26 cellular contexts compared by ENCODE assay signal in the genomic region with DNA sequence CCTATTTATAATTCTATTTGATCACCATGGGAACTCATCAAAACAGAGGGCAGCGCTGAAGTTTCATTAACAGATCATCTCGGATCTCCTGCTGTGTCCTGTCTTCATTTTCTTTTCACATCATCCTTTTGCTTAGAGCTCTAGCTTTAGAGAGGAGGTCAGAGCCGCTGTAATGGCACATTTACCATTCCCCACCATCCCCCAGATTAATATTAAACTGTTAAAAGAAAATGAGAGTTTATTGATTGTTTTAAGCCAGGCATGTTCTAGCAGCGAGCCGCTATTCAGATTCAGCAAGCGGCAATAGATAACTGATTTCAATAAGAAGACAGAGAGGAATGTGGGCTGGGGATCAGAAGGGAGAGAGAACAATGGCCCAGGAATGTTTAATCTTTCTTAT.
DNase-seq lines count a peak whose midpoint lies in the region; FAIRE-seq and TF ChIP-seq lines count a peak whose summit lies in the region.
"Had no signal": no experiment of that assay in that cellular context is flagged by ENCODE, and none has a peak within 500 bp of the region (broad histone marks: within the 10 kb centered on the region; RNA-seq: fewer than 3 reads in every experiment).

No MANE protein-coding gene starts in this region.

- H3K27ac ChIP-seq in astrocyte (ENCODE audit: low read depth, low read length) = no peak overlapping the region
- H3K27ac ChIP-seq: body of pancreas, esophagus muscularis mucosa, GM23248 had no signal

- H3K9me3 Mint-ChIP-seq in astrocyte (ENCODE audit: unreplicated experiment) = no peaks in the 10 kb centered on the region

- in situ Hi-C loops in HAP-1 (cut with MboI; ENCODE audit: low sequenced_read_pairs) = no loop called here

- peaks cover 16% of the 10 kb centered on the region for H3K4me1 Mint-ChIP-seq in astrocyte (ENCODE audit: low read depth, unreplicated experiment)

- H3K36me3 Mint-ChIP-seq in astrocyte (ENCODE audit: low read depth, unreplicated experiment) = no peaks in the 10 kb centered on the region
- H3K36me3 Mint-ChIP-seq: activated naive CD8-positive, alpha-beta T cell had no signal

- H4K20me1 ChIP-seq in astrocyte (ENCODE audit: insufficient read depth, low read length) = no peaks in the 10 kb centered on the region

- peak; percentile 40 to 87 for DNase-seq in HAP-1 (ENCODE audit: low spot score in 2 of 2)
- no peak for DNase-seq in astrocyte (ENCODE audit: low read depth)
- DNase-seq in iPS DF 4.7 (ENCODE audit: extremely low read depth, low spot score) = peak; percentile 11
- no peak for DNase-seq in activated naive CD4-positive, alpha-beta T cell (lab: John Stamatoyannopoulos, UW)
- no peak for DNase-seq in NCI-H146 (lab: John Stamatoyannopoulos, UW)
- no peak for DNase-seq in T-helper 2 cell
- DNase-seq in cerebellum (ENCODE audit: low spot score) = no peak
- DNase-seq: ACHN; body of pancreas; effector memory CD8-positive, alpha-beta T cell; GDM1; hippocampal formation; NCI-H1092; NCI-H1930; NCI-H226; SK-N-SH; small intestine; stimulated activated CD4-positive, alpha-beta T cell treated with anti-CD3 and anti-CD28 coated beads, Interleukin-2, amount 100 ng/mL, for 24 hours; substantia nigra had no signal

- peaks cover 3% of the 10 kb centered on the region for H3K27me3 Mint-ChIP-seq in astrocyte (ENCODE audit: low read depth, unreplicated experiment)
- H3K27me3 Mint-ChIP-seq: effector memory CD8-positive, alpha-beta T cell had no signal

- H3K4me3 ChIP-seq in HAP-1 = no peak overlapping the region
- H3K4me3 ChIP-seq in astrocyte (ENCODE audit: insufficient read depth, low read depth, low read length) = no peak overlapping the region
- H3K4me3 ChIP-seq in neuron (ENCODE audit: low read length) = peak overlapping the region; percentile 30
- H3K4me3 ChIP-seq: body of pancreas, esophagus muscularis mucosa, GM23248 had no signal

- H3K4me1 ChIP-seq in HAP-1 (peaks cover 24% of the 10 kb centered on the region), astrocyte (ENCODE audit: insufficient read depth, low read length) (peaks cover 36% of the 10 kb centered on the region), neuron (ENCODE audit: insufficient read depth, low read length) (peaks cover 47% of the 10 kb centered on the region)
- H3K4me1 ChIP-seq: body of pancreas, esophagus muscularis mucosa had no signal

- no peaks in the 10 kb centered on the region for H3K79me2 ChIP-seq in astrocyte (ENCODE audit: insufficient read depth, low read length)

- no peaks in the 10 kb centered on the region for H3K36me3 ChIP-seq in HAP-1 (replicated peaks)
- H3K36me3 ChIP-seq in astrocyte (ENCODE audit: insufficient read depth, low read length) = no peaks in the 10 kb centered on the region
- no peaks in the 10 kb centered on the region for H3K36me3 ChIP-seq in neuron (ENCODE audit: insufficient read depth, low read length)
- H3K36me3 ChIP-seq: esophagus muscularis mucosa had no signal

- no peaks in the 10 kb centered on the region for H3K9me3 ChIP-seq in HAP-1
- H3K9me3 ChIP-seq in astrocyte (ENCODE audit: insufficient read depth, low read depth, low read length) = no peaks in the 10 kb centered on the region
- no peaks in the 10 kb centered on the region for H3K9me3 ChIP-seq in neuron (ENCODE audit: low read length)
- H3K9me3 ChIP-seq: body of pancreas, esophagus muscularis mucosa, SK-N-SH had no signal

- peak overlapping the region; percentile 0 for H3K9ac ChIP-seq in astrocyte (ENCODE audit: low read length)
- H3K9ac ChIP-seq: GM23248, SK-N-SH had no signal

- H2AFZ ChIP-seq in astrocyte (ENCODE audit: low read depth, low read length) (no peak overlapping the region), neuron (ENCODE audit: low read depth, low read length) (no peak overlapping the region)
- H2AFZ ChIP-seq: GM23248 had no signal

- peak overlapping the region; percentile 26 for H3K4me2 ChIP-seq in astrocyte (ENCODE audit: low read length)
- H3K4me2 ChIP-seq: SK-N-SH had no signal

- H3K27me3 ChIP-seq in HAP-1 (ENCODE audit: low read depth) (no peaks in the 10 kb centered on the region), astrocyte (ENCODE audit: insufficient read depth, low read length) (no peaks in the 10 kb centered on the region), neuron (ENCODE audit: insufficient read depth, low read length) (no peaks in the 10 kb centered on the region)
- H3K27me3 ChIP-seq: body of pancreas, esophagus muscularis mucosa had no signal

- no peak overlapping the region for H3K27ac Mint-ChIP-seq in astrocyte (ENCODE audit: unreplicated experiment)
- H3K27ac Mint-ChIP-seq: activated naive CD8-positive, alpha-beta T cell; effector memory CD8-positive, alpha-beta T cell had no signal

- no peak overlapping the region for H3K4me3 Mint-ChIP-seq in astrocyte (ENCODE audit: unreplicated experiment)
- H3K4me3 Mint-ChIP-seq: activated naive CD8-positive, alpha-beta T cell; effector memory CD8-positive, alpha-beta T cell had no signal

- FAIRE-seq in astrocyte (lab: Jason Lieb, UNC) = no peak
- FAIRE-seq: colon, frontal cortex, HepG2, small intestine had no signal

- no peak for TF ChIP-seq CTCF in astrocyte (IDR thresholded peaks at IDR 0.05; ENCODE audit: insufficient read depth, low read depth, low read length)

Comparison
In these comparisons a context has a peak if more than half of its experiments do, and no peak if none do; other contexts are left out.
1. DNase-seq: peak in HAP-1 (2 of 2) and iPS DF 4.7 (single experiment); none in astrocyte (single experiment), activated naive CD4-positive, alpha-beta T cell (0 of 4), NCI-H146 (single experiment), T-helper 2 cell (0 of 5) and cerebellum (single experiment).